14 cellular contexts compared by ENCODE assay signal in genomic region chr6:11852061-11852619, GRCh38.
DNase-seq lines count a peak whose midpoint lies in the region; ATAC-seq, FAIRE-seq and TF ChIP-seq lines count a peak whose summit lies in the region.
"Had no signal": no experiment of that assay in that cellular context is flagged by ENCODE, and none has a peak within 500 bp of the region (broad histone marks: within the 10 kb centered on the region; RNA-seq: fewer than 3 reads in every experiment).

No MANE protein-coding gene starts in this region.

- H3K27ac ChIP-seq in GM12878 (ENCODE audit: control insufficient read depth, insufficient read depth) (peak overlapping the region; percentile 87), skeletal muscle tissue (ENCODE audit: low read depth, low read length) (no peak overlapping the region), prostate gland (no peak overlapping the region)

- TF ChIP-seq CTCF in GM12878 (IDR thresholded peaks at IDR 0.05 in 2 of 3, conservative IDR thresholded peaks at IDR 0.05 in 1 of 3; ENCODE audit: control insufficient read depth in 2 of 3, extremely low read depth in 1 of 3, insufficient read depth in 1 of 3, low read depth in 3 of 3, low read length in 3 of 3): no peak
- no peak for TF ChIP-seq CTCF in prostate gland (IDR thresholded peaks at IDR 0.05)

- ATAC-seq in GM18858 (IDR thresholded peaks at IDR 0.05; ENCODE audit: unreplicated experiment) (peak; percentile 35), HG03095 (IDR thresholded peaks at IDR 0.05; ENCODE audit: unreplicated experiment) (peak; percentile 59), GM12878 (no peak), GM19452 (IDR thresholded peaks at IDR 0.05; ENCODE audit: unreplicated experiment) (no peak), GM19455 (IDR thresholded peaks at IDR 0.05; ENCODE audit: unreplicated experiment) (no peak)
- no peak for ATAC-seq in activated CD4-positive, CD25-positive, alpha-beta regulatory T cell treated with anti-CD3 and anti-CD28 coated beads, Interleukin-2, amount 50 U/mL, for 24 hours
- ATAC-seq: left lobe of liver had no signal

- H3K79me2 ChIP-seq in GM12878 (ENCODE audit: control insufficient read depth, insufficient read depth, low read length): no peaks in the 10 kb centered on the region

- in situ Hi-C loops in GM12878 (cut with MboI): no loop called here

- H3K27me3 ChIP-seq in GM12878 (replicated peaks in 1 of 2; ENCODE audit: control insufficient read depth in 2 of 2, insufficient read depth in 2 of 2, low read length in 1 of 2) (no peaks in the 10 kb centered on the region), skeletal muscle tissue (ENCODE audit: control insufficient read depth in 3 of 3, insufficient read depth in 3 of 3, low read length in 3 of 3) (no peaks in the 10 kb centered on the region), prostate gland (replicated peaks; ENCODE audit: insufficient read depth) (no peaks in the 10 kb centered on the region)
- H3K27me3 ChIP-seq: MG63 had no signal

- peak overlapping the region; percentile 36; the same call in 1 of the 2 replicates for H3K4me2 ChIP-seq in GM12878 (ENCODE audit: control insufficient read depth, insufficient read depth)

- no TSS peak for BruUV-seq in GM12878 (replicated peaks; lab: Mats Ljungman, UMichigan)

- FAIRE-seq in GM12878 (lab: Jason Lieb, UNC): peak; percentile 49

- no peaks in the 10 kb centered on the region for H4K20me1 ChIP-seq in GM12878 (ENCODE audit: control insufficient read depth, insufficient read depth)

- SMC1A ChIA-PET in GM12878 (lab: Charles Lee; ENCODE audit: uncharacterized antibody, unreplicated experiment): interaction anchor here (0.9 to 2.1 kb wide), 10 partner anchors 12 to 270 kb away, joined by 3 to 8 read pairs (median 3); no protein-coding TSS in a partner anchor

- H3K9me3 ChIP-seq in GM12878 (replicated peaks; ENCODE audit: control insufficient read depth, insufficient read depth, low read length): peaks cover 27% of the 10 kb centered on the region
- no peaks in the 10 kb centered on the region for H3K9me3 ChIP-seq in skeletal muscle tissue (ENCODE audit: control insufficient read depth in 3 of 3, low read length in 3 of 3)
- no peaks in the 10 kb centered on the region for H3K9me3 ChIP-seq in prostate gland

- peak overlapping the region; percentile 42 for H3K9ac ChIP-seq in GM12878 (ENCODE audit: control insufficient read depth, insufficient read depth, low read length)
- H3K9ac ChIP-seq in skeletal muscle tissue (ENCODE audit: low read depth in 1 of 3, low read length in 3 of 3): peak overlapping the region in 2 of 3 donors; percentile 40 to 44

- peaks cover 22% of the 10 kb centered on the region for H3K4me1 ChIP-seq in GM12878 (ENCODE audit: control insufficient read depth, insufficient read depth, low read length)
- peaks cover 0 to 8% (median 6%) of the 10 kb centered on the region in 3 donors for H3K4me1 ChIP-seq in skeletal muscle tissue (ENCODE audit: control insufficient read depth in 3 of 3, insufficient read depth in 3 of 3, low read length in 3 of 3)
- no peaks in the 10 kb centered on the region for H3K4me1 ChIP-seq in prostate gland (replicated peaks)

- POLR2A ChIA-PET in GM12878 (lab: Charles Lee): no interaction called here

- RAD21 ChIA-PET in GM12878 (lab: Charles Lee; ENCODE audit: unreplicated experiment): interaction anchor here (1.2 kb wide), 2 partner anchors 16 to 18 kb away, joined by 4 to 5 read pairs; no protein-coding TSS in a partner anchor

- TF ChIP-seq POLR2A in GM12878 (IDR thresholded peaks at IDR 0.05; ENCODE audit: low read depth, low read length) (no peak), prostate gland (IDR thresholded peaks at IDR 0.05) (no peak)

- CTCF ChIA-PET in GM12878 (lab: Yijun Ruan, JAX): interaction anchor here (1.5 kb wide), 1 partner anchor 12 kb away, joined by 4 read pairs; no protein-coding TSS in a partner anchor

- TF ChIP-seq EP300 in GM12878 (IDR thresholded peaks at IDR 0.05; ENCODE audit: borderline replicate concordance in 1 of 2, control insufficient read depth in 1 of 2, low read depth in 2 of 2, low read length in 2 of 2): no peak

- DNase-seq in GM12878 (ENCODE audit: low read depth, low spot score) (no peak), prostate gland (ENCODE audit: low spot score) (no peak)
- DNase-seq: activated CD8-positive, alpha-beta memory T cell treated with anti-CD3 and anti-CD28 coated beads for 24 hours; activated naive CD4-positive, alpha-beta T cell; naive B cell; NCI-H2081 treated with DMSO at 0.1 percent for 48 hours had no signal

- TF ChIP-seq RAD21 in GM12878 (IDR thresholded peaks at IDR 0.05; ENCODE audit: insufficient read depth, low read depth, low read length): peak; percentile 26; the same call in 1 of the 2 replicates

- H3K36me3 ChIP-seq in GM12878 (ENCODE audit: control insufficient read depth in 2 of 2, insufficient read depth in 2 of 2, low read length in 1 of 2) (no peaks in the 10 kb centered on the region), skeletal muscle tissue (ENCODE audit: control insufficient read depth in 3 of 3, insufficient read depth in 3 of 3, low read length in 3 of 3) (no peaks in the 10 kb centered on the region), prostate gland (no peaks in the 10 kb centered on the region)
- H3K36me3 ChIP-seq: MG63 had no signal

- H3K4me3 ChIP-seq in GM12878 (0 out of 2 replicates have a peak overlapping the region, but pooled peaks have one; percentile 4), skeletal muscle tissue (ENCODE audit: low read length in 3 of 3) (peak overlapping the region; percentile 29 to 63 (median 59)), prostate gland (no peak overlapping the region)
- H3K4me3 ChIP-seq: MG63 had no signal

- intact Hi-C loops in GM12878 (cut with micrococcal nuclease; ENCODE audit: unreplicated experiment) (no loop called here), prostate gland (cut with DNase I) (no loop called here)

- peak overlapping the region; percentile 8; the same call in 1 of the 2 replicates for H2AFZ ChIP-seq in GM12878 (ENCODE audit: control insufficient read depth, low read depth, low read length)

- 71% methylated on average over 11 of the region's 11 CpGs for WGBS in GM12878 (ENCODE audit: insufficient coverage, insufficient replicate concordance, low lambda C conversion rate, missing lambda C conversion rate)
- 80% methylated on average over 11 of the region's 11 CpGs for WGBS in prostate gland

TF ChIP-seq in GM12878, 131 proteins besides CTCF, POLR2A, EP300 and RAD21 (continues in another document):
- TF ChIP-seq MYB (IDR thresholded peaks at IDR 0.05; ENCODE audit: borderline replicate concordance, low read depth, low read length) (no peak), ETV6 (conservative IDR thresholded peaks at IDR 0.05 in 1 of 2, IDR thresholded peaks at IDR 0.05 in 1 of 2; ENCODE audit: borderline replicate concordance in 1 of 2, low read depth in 1 of 2) (peak in 1 of 2 experiments; percentile 68; a peak in 2 of 4 replicates), BCLAF1 (IDR thresholded peaks at IDR 0.05) (no peak), NBN (IDR thresholded peaks at IDR 0.05) (no peak)
- TF ChIP-seq, protein P1, sequence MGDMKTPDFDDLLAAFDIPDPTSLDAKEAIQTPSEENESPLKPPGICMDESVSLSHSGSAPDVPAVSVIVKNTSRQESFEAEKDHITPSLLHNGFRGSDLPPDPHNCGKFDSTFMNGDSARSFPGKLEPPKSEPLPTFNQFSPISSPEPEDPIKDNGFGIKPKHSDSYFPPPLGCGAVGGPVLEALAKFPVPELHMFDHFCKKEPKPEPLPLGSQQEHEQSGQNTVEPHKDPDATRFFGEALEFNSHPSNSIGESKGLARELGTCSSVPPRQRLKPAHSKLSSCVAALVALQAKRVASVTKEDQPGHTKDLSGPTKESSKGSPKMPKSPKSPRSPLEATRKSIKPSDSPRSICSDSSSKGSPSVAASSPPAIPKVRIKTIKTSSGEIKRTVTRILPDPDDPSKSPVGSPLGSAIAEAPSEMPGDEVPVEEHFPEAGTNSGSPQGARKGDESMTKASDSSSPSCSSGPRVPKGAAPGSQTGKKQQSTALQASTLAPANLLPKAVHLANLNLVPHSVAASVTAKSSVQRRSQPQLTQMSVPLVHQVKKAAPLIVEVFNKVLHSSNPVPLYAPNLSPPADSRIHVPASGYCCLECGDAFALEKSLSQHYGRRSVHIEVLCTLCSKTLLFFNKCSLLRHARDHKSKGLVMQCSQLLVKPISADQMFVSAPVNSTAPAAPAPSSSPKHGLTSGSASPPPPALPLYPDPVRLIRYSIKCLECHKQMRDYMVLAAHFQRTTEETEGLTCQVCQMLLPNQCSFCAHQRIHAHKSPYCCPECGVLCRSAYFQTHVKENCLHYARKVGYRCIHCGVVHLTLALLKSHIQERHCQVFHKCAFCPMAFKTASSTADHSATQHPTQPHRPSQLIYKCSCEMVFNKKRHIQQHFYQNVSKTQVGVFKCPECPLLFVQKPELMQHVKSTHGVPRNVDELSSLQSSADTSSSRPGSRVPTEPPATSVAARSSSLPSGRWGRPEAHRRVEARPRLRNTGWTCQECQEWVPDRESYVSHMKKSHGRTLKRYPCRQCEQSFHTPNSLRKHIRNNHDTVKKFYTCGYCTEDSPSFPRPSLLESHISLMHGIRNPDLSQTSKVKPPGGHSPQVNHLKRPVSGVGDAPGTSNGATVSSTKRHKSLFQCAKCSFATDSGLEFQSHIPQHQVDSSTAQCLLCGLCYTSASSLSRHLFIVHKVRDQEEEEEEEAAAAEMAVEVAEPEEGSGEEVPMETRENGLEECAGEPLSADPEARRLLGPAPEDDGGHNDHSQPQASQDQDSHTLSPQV (IDR thresholded peaks at IDR 0.05): no peak

Comparison
In these comparisons a context has a peak if more than half of its experiments do, and no peak if none do; other contexts are left out.
1. ATAC-seq: peak in GM18858 (single experiment) and HG03095 (single experiment); none in GM12878 (single experiment), GM19452 (single experiment), GM19455 (single experiment) and activated CD4-positive, CD25-positive, alpha-beta regulatory T cell treated with anti-CD3 and anti-CD28 coated beads, Interleukin-2, amount 50 U/mL, for 24 hours (0 of 2).
2. H3K4me3 ChIP-seq: peak in GM12878 (single experiment) and skeletal muscle tissue (3 of 3); none in prostate gland (0 of 2).